Comparison of ENCODE assay signal across 14 cellular contexts in genomic region chr1:151499930-151500329, GRCh38. TPM values are rescaled to one million over a fixed set of nuclear protein-coding genes. Genes with fewer than 3 reads are reported as not detected.
DNase-seq lines count a peak whose midpoint lies in the region; ATAC-seq and TF ChIP-seq lines count a peak whose summit lies in the region.
"Had no signal": no experiment of that assay in that cellular context is flagged by ENCODE, and none has a peak within 500 bp of the region (broad histone marks: within the 10 kb centered on the region; RNA-seq: fewer than 3 reads in every experiment).

No MANE protein-coding gene starts in this region.

- POLR2A ChIA-PET in activated naive CD8-positive, alpha-beta T cell treated with anti-CD3 and anti-CD28 coated beads, Interleukin-2, amount 10 ng/mL, durations not matched to agents 7 days and 5 days (lab: Charles Lee) = no interaction called here

- 84 to 88% methylated on average over 1 of the region's 1 CpG for WGBS in endodermal cell (ENCODE audit: insufficient coverage in 1 of 2, insufficient read length in 1 of 2), 2 experiments

- H3K9ac ChIP-seq in duodenal mucosa (ENCODE audit: low read depth in 1 of 2, low read length in 2 of 2) (peak overlapping the region in 1 of 2 donors; percentile 14), mucosa of rectum (ENCODE audit: low read depth in 1 of 2, low read length in 2 of 2) (no peak overlapping the region), endodermal cell (ENCODE audit: extremely low read depth, low read length, poor library complexity, severe bottlenecking) (no peak overlapping the region)
- H3K9ac ChIP-seq: BLaER1 had no signal

- H3K4me3 ChIP-seq in duodenal mucosa (ENCODE audit: low read depth in 1 of 2, low read length in 2 of 2) = no peak overlapping the region
- H3K4me3 ChIP-seq in mucosa of rectum (ENCODE audit: low read length in 2 of 2) = peak overlapping the region in 1 of 2 donors; percentile 22
- no peak overlapping the region for H3K4me3 ChIP-seq in endodermal cell (ENCODE audit: low read length)
- H3K4me3 ChIP-seq: BLaER1 had no signal

- H3K36me3 Mint-ChIP-seq in activated naive CD8-positive, alpha-beta T cell treated with anti-CD3 and anti-CD28 coated beads, Interleukin-2, amount 10 ng/mL, durations not matched to agents 7 days and 5 days = no peaks in the 10 kb centered on the region
- no peaks in the 10 kb centered on the region for H3K36me3 Mint-ChIP-seq in activated naive CD8-positive, alpha-beta T cell treated with anti-CD3 and anti-CD28 coated beads, Interleukin-2, amount 50 U/mL, for 24 hours (ENCODE audit: low read depth)
- H3K36me3 Mint-ChIP-seq in endodermal cell (ENCODE audit: low read depth) = no peaks in the 10 kb centered on the region
- H3K36me3 Mint-ChIP-seq: CD8-positive, alpha-beta memory T cell had no signal

- H3K9me3 ChIP-seq in duodenal mucosa (ENCODE audit: control insufficient read depth in 1 of 2, low read length in 2 of 2) = no peaks in the 10 kb centered on the region
- H3K9me3 ChIP-seq in mucosa of rectum (ENCODE audit: control insufficient read depth in 2 of 2, low read length in 2 of 2) = no peaks in the 10 kb centered on the region
- no peaks in the 10 kb centered on the region for H3K9me3 ChIP-seq in endodermal cell (ENCODE audit: control insufficient read depth, low read length)
- H3K9me3 ChIP-seq: BLaER1, Caco-2 had no signal

- peak overlapping the region; percentile 43 for H3K27ac ChIP-seq in duodenal mucosa (ENCODE audit: low read depth, low read length)
- peak overlapping the region; percentile 66 to 72 for H3K27ac ChIP-seq in mucosa of rectum (ENCODE audit: low read depth in 2 of 2, low read length in 2 of 2)
- H3K27ac ChIP-seq in endodermal cell (ENCODE audit: low read depth, low read length) = no peak overlapping the region
- H3K27ac ChIP-seq: BLaER1 had no signal

- no peak overlapping the region for H3K27ac Mint-ChIP-seq in activated naive CD8-positive, alpha-beta T cell treated with anti-CD3 and anti-CD28 coated beads, Interleukin-2, amount 10 ng/mL, durations not matched to agents 7 days and 5 days
- H3K27ac Mint-ChIP-seq in activated naive CD8-positive, alpha-beta T cell treated with anti-CD3 and anti-CD28 coated beads, Interleukin-2, amount 50 U/mL, for 24 hours = no peak overlapping the region
- no peak overlapping the region for H3K27ac Mint-ChIP-seq in endodermal cell
- H3K27ac Mint-ChIP-seq: CD8-positive, alpha-beta memory T cell had no signal

- no peaks in the 10 kb centered on the region for H3K27me3 ChIP-seq in duodenal mucosa (ENCODE audit: control insufficient read depth in 1 of 2, insufficient read depth in 2 of 2, low read length in 2 of 2)
- no peaks in the 10 kb centered on the region for H3K27me3 ChIP-seq in mucosa of rectum (ENCODE audit: control insufficient read depth in 2 of 2, insufficient read depth in 2 of 2, low read length in 2 of 2)
- no peaks in the 10 kb centered on the region for H3K27me3 ChIP-seq in endodermal cell (ENCODE audit: control insufficient read depth, insufficient read depth, low read length, poor library complexity, severe bottlenecking)
- H3K27me3 ChIP-seq: BLaER1 had no signal

- no peaks in the 10 kb centered on the region for H3K36me3 ChIP-seq in duodenal mucosa (ENCODE audit: control insufficient read depth in 1 of 2, insufficient read depth in 2 of 2, low read length in 2 of 2)
- H3K36me3 ChIP-seq in mucosa of rectum (ENCODE audit: control insufficient read depth in 2 of 2, insufficient read depth in 2 of 2, low read length in 2 of 2) = no peaks in the 10 kb centered on the region
- H3K36me3 ChIP-seq in endodermal cell (ENCODE audit: control insufficient read depth, insufficient read depth, low read length) = no peaks in the 10 kb centered on the region
- H3K36me3 ChIP-seq: BLaER1 had no signal

- peaks cover 10% of the 10 kb centered on the region for H3K27me3 Mint-ChIP-seq in activated naive CD8-positive, alpha-beta T cell treated with anti-CD3 and anti-CD28 coated beads, Interleukin-2, amount 10 ng/mL, durations not matched to agents 7 days and 5 days
- H3K27me3 Mint-ChIP-seq in activated naive CD8-positive, alpha-beta T cell treated with anti-CD3 and anti-CD28 coated beads, Interleukin-2, amount 50 U/mL, for 24 hours = no peaks in the 10 kb centered on the region
- H3K27me3 Mint-ChIP-seq in endodermal cell (ENCODE audit: insufficient read depth) = peaks cover 3% of the 10 kb centered on the region

- DNase-seq in activated naive CD8-positive, alpha-beta T cell treated with anti-CD3 and anti-CD28 coated beads, Interleukin-2, amount 10 ng/mL, durations not matched to agents 7 days and 5 days = no peak
- DNase-seq in activated naive CD8-positive, alpha-beta T cell treated with anti-CD3 and anti-CD28 coated beads, Interleukin-2, amount 50 U/mL, for 24 hours = no peak
- DNase-seq in endodermal cell (no peak), kidney glomerular epithelial cell (lab: John Stamatoyannopoulos, UW) (no peak)
- DNase-seq: 8988T; AML-193; Caco-2; CD8-positive, alpha-beta memory T cell; GOT3; H9 had no signal

- H3K4me3 Mint-ChIP-seq in activated naive CD8-positive, alpha-beta T cell treated with anti-CD3 and anti-CD28 coated beads, Interleukin-2, amount 10 ng/mL, durations not matched to agents 7 days and 5 days = no peak overlapping the region
- H3K4me3 Mint-ChIP-seq in activated naive CD8-positive, alpha-beta T cell treated with anti-CD3 and anti-CD28 coated beads, Interleukin-2, amount 50 U/mL, for 24 hours = no peak overlapping the region
- H3K4me3 Mint-ChIP-seq in endodermal cell = no peak overlapping the region
- H3K4me3 Mint-ChIP-seq: CD8-positive, alpha-beta memory T cell; H9 had no signal

- no peak for TF ChIP-seq CTCF in endodermal cell (conservative IDR thresholded peaks at IDR 0.05)

- H3K4me1 ChIP-seq in duodenal mucosa (ENCODE audit: control insufficient read depth in 1 of 2, insufficient read depth in 2 of 2, low read length in 2 of 2) (peaks cover 25 to 27% of the 10 kb centered on the region in 2 donors), mucosa of rectum (ENCODE audit: control insufficient read depth in 2 of 2, insufficient read depth in 2 of 2, low read length in 2 of 2) (peaks cover 13 to 23% of the 10 kb centered on the region in 2 donors), endodermal cell (ENCODE audit: control insufficient read depth, insufficient read depth, low read length) (peaks cover 15% of the 10 kb centered on the region)
- H3K4me1 ChIP-seq: BLaER1 had no signal

- no peaks in the 10 kb centered on the region for H3K4me1 Mint-ChIP-seq in activated naive CD8-positive, alpha-beta T cell treated with anti-CD3 and anti-CD28 coated beads, Interleukin-2, amount 10 ng/mL, durations not matched to agents 7 days and 5 days
- H3K4me1 Mint-ChIP-seq in activated naive CD8-positive, alpha-beta T cell treated with anti-CD3 and anti-CD28 coated beads, Interleukin-2, amount 50 U/mL, for 24 hours = peaks cover 15% of the 10 kb centered on the region
- peaks cover 35% of the 10 kb centered on the region for H3K4me1 Mint-ChIP-seq in endodermal cell
- H3K4me1 Mint-ChIP-seq: CD8-positive, alpha-beta memory T cell had no signal

- ATAC-seq in activated naive CD8-positive, alpha-beta T cell treated with anti-CD3 and anti-CD28 coated beads, Interleukin-2, amount 10 ng/mL, durations not matched to agents 7 days and 5 days (ENCODE audit: low read depth) = peak; percentile 30
- no peak for ATAC-seq in activated naive CD8-positive, alpha-beta T cell treated with anti-CD3 and anti-CD28 coated beads, Interleukin-2, amount 50 U/mL, for 24 hours
- no peak for ATAC-seq in GM18502 (IDR thresholded peaks at IDR 0.05; ENCODE audit: poor library complexity, unreplicated experiment)

- no peaks in the 10 kb centered on the region for H3K9me3 Mint-ChIP-seq in activated naive CD8-positive, alpha-beta T cell treated with anti-CD3 and anti-CD28 coated beads, Interleukin-2, amount 10 ng/mL, durations not matched to agents 7 days and 5 days
- no peaks in the 10 kb centered on the region for H3K9me3 Mint-ChIP-seq in activated naive CD8-positive, alpha-beta T cell treated with anti-CD3 and anti-CD28 coated beads, Interleukin-2, amount 50 U/mL, for 24 hours
- H3K9me3 Mint-ChIP-seq in endodermal cell = no peaks in the 10 kb centered on the region
- H3K9me3 Mint-ChIP-seq: CD8-positive, alpha-beta memory T cell; H9 had no signal

RNA-seq across cellular contexts. Expression of gene CGN, which starts 11.3 kb away (rescaled TPM):
- total RNA-seq in activated naive CD8-positive, alpha-beta T cell treated with anti-CD3 and anti-CD28 coated beads, Interleukin-2, amount 10 ng/mL, durations not matched to agents 7 days and 5 days = under 1 TPM; 0.33 to 0.40 TPM
- total RNA-seq in endodermal cell = 10 to 100 TPM; 39.7 to 39.9 TPM
- 14.2 TPM for polyA plus RNA-seq in endodermal cell (2013, experiment 1 of 2)
- 10.8 TPM for polyA plus RNA-seq in endodermal cell (2013, experiment 2 of 2)

RNA-seq across cellular contexts. Expression of gene TUFT1, which starts 40.2 kb away (rescaled TPM):
- 1 to 10 TPM; 1.5 TPM for total RNA-seq in activated naive CD8-positive, alpha-beta T cell treated with anti-CD3 and anti-CD28 coated beads, Interleukin-2, amount 10 ng/mL, durations not matched to agents 7 days and 5 days
- total RNA-seq in endodermal cell = 10 to 100 TPM; 12.7 to 18.3 TPM
- 8.4 TPM for polyA plus RNA-seq in endodermal cell (2013, experiment 1 of 2)
- 7.3 TPM for polyA plus RNA-seq in endodermal cell (2013, experiment 2 of 2)

RNA-seq across cellular contexts. Expression of gene POGZ, which starts 40.6 kb away (rescaled TPM):
- total RNA-seq in activated naive CD8-positive, alpha-beta T cell treated with anti-CD3 and anti-CD28 coated beads, Interleukin-2, amount 10 ng/mL, durations not matched to agents 7 days and 5 days = 100 to 1,000 TPM in 1 of 2 experiments, 10 to 100 TPM in 1; 94.8 to 104 TPM
- total RNA-seq in endodermal cell = 100 to 1,000 TPM; 138 to 165 TPM
- 81.3 TPM for polyA plus RNA-seq in endodermal cell (2013, experiment 1 of 2)
- 75.7 TPM for polyA plus RNA-seq in endodermal cell (2013, experiment 2 of 2)

Comparison
In these comparisons a context has a peak if more than half of its experiments do, and no peak if none do; other contexts are left out.
1. RNA of gene CGN, which starts 11.3 kb away (total RNA-seq): 39.7 to 39.9 TPM in endodermal cell; 0.33 to 0.40 TPM in activated naive CD8-positive, alpha-beta T cell treated with anti-CD3 and anti-CD28 coated beads, Interleukin-2, amount 10 ng/mL, durations not matched to agents 7 days and 5 days; every median in the first group is over 10 times any median in the second.
2. RNA of gene TUFT1, which starts 40.2 kb away (total RNA-seq): 12.7 to 18.3 TPM in endodermal cell; 1.5 TPM in activated naive CD8-positive, alpha-beta T cell treated with anti-CD3 and anti-CD28 coated beads, Interleukin-2, amount 10 ng/mL, durations not matched to agents 7 days and 5 days; every median in the first group is over 4 times any median in the second.